ENCODE assay signal across 8 cellular contexts in the genomic region with DNA sequence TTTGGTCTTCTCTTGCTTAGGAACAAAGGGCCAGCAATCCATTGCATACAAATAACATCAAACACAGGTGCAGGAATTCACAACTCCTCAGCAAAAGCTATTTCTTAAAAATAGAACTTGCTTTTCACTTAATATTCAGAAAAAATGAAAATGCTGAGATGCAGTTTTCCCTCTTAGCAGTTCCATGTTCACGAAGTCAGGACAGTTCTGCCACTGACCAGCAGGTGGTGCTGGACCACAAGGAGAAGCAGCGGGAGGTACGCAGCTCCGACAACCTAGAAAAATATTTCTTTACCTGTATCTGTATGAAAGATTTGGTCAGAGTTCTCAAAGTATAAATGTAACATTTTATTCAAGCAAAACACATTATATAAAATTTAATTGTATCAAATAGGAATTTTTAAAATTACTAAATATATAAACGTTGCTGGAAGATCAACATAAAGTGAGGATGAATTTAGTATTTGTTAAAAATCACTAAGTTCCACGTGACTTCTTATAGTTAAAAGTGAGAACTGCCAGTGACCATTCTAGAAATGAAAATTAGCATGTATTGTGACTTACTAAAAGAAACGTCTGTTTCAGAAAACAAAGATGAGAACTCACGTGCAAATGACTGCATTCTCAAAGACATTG. TPM values are rescaled to one million over a fixed set of nuclear protein-coding genes. Genes with fewer than 3 reads are reported as not detected.
DNase-seq lines count a peak whose midpoint lies in the region; ATAC-seq and TF ChIP-seq lines count a peak whose summit lies in the region.

No MANE protein-coding gene starts in this region.

- no peaks in the 10 kb centered on the region for H3K4me1 ChIP-seq in SJCRH30
- H3K4me1 ChIP-seq in heart left ventricle = peaks cover 0 to 10% (median 0%) of the 10 kb centered on the region in 12 donors
- H3K4me1 ChIP-seq in aorta (ENCODE audit: control insufficient read depth in 1 of 2, insufficient read depth in 2 of 2, low read length in 2 of 2) = no peaks in the 10 kb centered on the region

- intact Hi-C loops in heart left ventricle (cut with DNase I) (loop anchor here in 1 of 10 donors (10.0 kb wide), 1 partner anchor 203 kb away; a partner anchor contains a TSS), aorta (cut with DNase I) (no loop called here)

- H3K4me3 ChIP-seq in SJCRH30 (no peak overlapping the region), heart left ventricle (no peak overlapping the region), aorta (ENCODE audit: low read length in 2 of 2) (no peak overlapping the region)

- TF ChIP-seq CTCF in heart left ventricle (IDR thresholded peaks at IDR 0.05) = peak in 11 of 12 donors; percentile 90 to 98 (median 97)

- no peak overlapping the region for H3K27ac Mint-ChIP-seq in activated naive CD4-positive, alpha-beta T cell treated with anti-CD3 and anti-CD28 coated beads, Interleukin-2, amount 10 ng/mL, durations not matched to agents 7 days and 5 days

- no peak overlapping the region for H3K4me3 Mint-ChIP-seq in activated naive CD4-positive, alpha-beta T cell treated with anti-CD3 and anti-CD28 coated beads, Interleukin-2, amount 10 ng/mL, durations not matched to agents 7 days and 5 days

- no peak for TF ChIP-seq POLR2A in heart left ventricle (IDR thresholded peaks at IDR 0.05)

- H3K4me1 Mint-ChIP-seq in activated naive CD4-positive, alpha-beta T cell treated with anti-CD3 and anti-CD28 coated beads, Interleukin-2, amount 10 ng/mL, durations not matched to agents 7 days and 5 days = peaks cover 5% of the 10 kb centered on the region

- ATAC-seq in heart left ventricle = peak in 2 of 4 donors; percentile 63 to 64
- peak; percentile 79 for ATAC-seq in aorta (ENCODE audit: low FRiP score)
- ATAC-seq in GM18858 (IDR thresholded peaks at IDR 0.05; ENCODE audit: unreplicated experiment) = no peak

- no peaks in the 10 kb centered on the region for H3K36me3 Mint-ChIP-seq in activated naive CD4-positive, alpha-beta T cell treated with anti-CD3 and anti-CD28 coated beads, Interleukin-2, amount 10 ng/mL, durations not matched to agents 7 days and 5 days

- DNase-seq in G401 (ENCODE audit: low spot score) = peak; percentile 76
- DNase-seq in HPDE6-E6E7 (ENCODE audit: extremely low spot score) = peak; percentile 39
- DNase-seq in SJCRH30 = peak; percentile 53 to 71
- peak; percentile 83 for DNase-seq in activated naive CD4-positive, alpha-beta T cell treated with anti-CD3 and anti-CD28 coated beads, Interleukin-2, amount 10 ng/mL, durations not matched to agents 7 days and 5 days
- DNase-seq in heart left ventricle = peak; percentile 60 to 79 (median 70)
- DNase-seq in putamen (ENCODE audit: low spot score) = peak; percentile 74
- peak; percentile 76 to 91 for DNase-seq in aorta

- CTCF ChIA-PET in activated naive CD4-positive, alpha-beta T cell treated with anti-CD3 and anti-CD28 coated beads, Interleukin-2, amount 10 ng/mL, durations not matched to agents 7 days and 5 days (lab: Charles Lee) = interaction anchor here (0.6 to 7.5 kb wide), 15 partner anchors 10 to 234 kb away, joined by 3 to 50 read pairs (median 3); a partner anchor contains a TSS

- WGBS in heart left ventricle, 4 donors = 38 to 47% (median 40%) methylated on average over 8 of the region's 8 CpGs
- WGBS in aorta, 2 donors = 31 to 32% methylated on average over 8 of the region's 8 CpGs

- H3K36me3 ChIP-seq in SJCRH30 = no peaks in the 10 kb centered on the region
- H3K36me3 ChIP-seq in heart left ventricle = no peaks in the 10 kb centered on the region
- no peaks in the 10 kb centered on the region for H3K36me3 ChIP-seq in aorta (ENCODE audit: control insufficient read depth in 1 of 2, insufficient read depth in 2 of 2, low read length in 1 of 2)

- H3K27me3 Mint-ChIP-seq in activated naive CD4-positive, alpha-beta T cell treated with anti-CD3 and anti-CD28 coated beads, Interleukin-2, amount 10 ng/mL, durations not matched to agents 7 days and 5 days = peaks cover 35% of the 10 kb centered on the region

- H3K9me3 Mint-ChIP-seq in activated naive CD4-positive, alpha-beta T cell treated with anti-CD3 and anti-CD28 coated beads, Interleukin-2, amount 10 ng/mL, durations not matched to agents 7 days and 5 days = no peaks in the 10 kb centered on the region

- no peaks in the 10 kb centered on the region for H3K27me3 ChIP-seq in SJCRH30
- peaks cover 0 to 6% (median 0%) of the 10 kb centered on the region in 9 donors for H3K27me3 ChIP-seq in heart left ventricle
- no peaks in the 10 kb centered on the region for H3K27me3 ChIP-seq in aorta (ENCODE audit: control insufficient read depth in 1 of 2, insufficient read depth in 2 of 2, low read length in 1 of 2)

- no peak overlapping the region for H3K27ac ChIP-seq in SJCRH30
- H3K27ac ChIP-seq in heart left ventricle = no peak overlapping the region
- H3K27ac ChIP-seq in aorta (ENCODE audit: low read depth in 1 of 2, low read length in 2 of 2) = no peak overlapping the region

- H3K9me3 ChIP-seq in SJCRH30 (replicated peaks) (no peaks in the 10 kb centered on the region), heart left ventricle (no peaks in the 10 kb centered on the region), aorta (ENCODE audit: control insufficient read depth, low read length) (no peaks in the 10 kb centered on the region)

- in situ Hi-C loops in G401 (cut with HindIII; ENCODE audit: low sequenced_read_pairs) = no loop called here

RNA-seq across cellular contexts. Expression of a gene that starts 48.8 kb away (rescaled TPM):
- 25.1 and 27.3 TPM in 2 replicates for total RNA-seq in G401 (2014; rRNA removed; shearing (Covaris generic))
- total RNA-seq in SJCRH30 (2014; rRNA removed; shearing (Covaris generic)) = 34.3 and 39.6 TPM in 2 replicates
- total RNA-seq in heart left ventricle = 10 to 100 TPM in 4 of 9 donors, 1 to 10 TPM in 5; 6.7 to 13.1 (median 8.8) TPM
- 10 to 100 TPM in 1 of 2 donors, 1 to 10 TPM in 1; 3.0 to 12.3 TPM for polyA plus RNA-seq in heart left ventricle
- total RNA-seq in aorta = 10 to 100 TPM; 17.5 to 20.1 TPM
- 1 to 10 TPM; 3.1 to 5.2 TPM for polyA plus RNA-seq in aorta
